In the genomic region with DNA sequence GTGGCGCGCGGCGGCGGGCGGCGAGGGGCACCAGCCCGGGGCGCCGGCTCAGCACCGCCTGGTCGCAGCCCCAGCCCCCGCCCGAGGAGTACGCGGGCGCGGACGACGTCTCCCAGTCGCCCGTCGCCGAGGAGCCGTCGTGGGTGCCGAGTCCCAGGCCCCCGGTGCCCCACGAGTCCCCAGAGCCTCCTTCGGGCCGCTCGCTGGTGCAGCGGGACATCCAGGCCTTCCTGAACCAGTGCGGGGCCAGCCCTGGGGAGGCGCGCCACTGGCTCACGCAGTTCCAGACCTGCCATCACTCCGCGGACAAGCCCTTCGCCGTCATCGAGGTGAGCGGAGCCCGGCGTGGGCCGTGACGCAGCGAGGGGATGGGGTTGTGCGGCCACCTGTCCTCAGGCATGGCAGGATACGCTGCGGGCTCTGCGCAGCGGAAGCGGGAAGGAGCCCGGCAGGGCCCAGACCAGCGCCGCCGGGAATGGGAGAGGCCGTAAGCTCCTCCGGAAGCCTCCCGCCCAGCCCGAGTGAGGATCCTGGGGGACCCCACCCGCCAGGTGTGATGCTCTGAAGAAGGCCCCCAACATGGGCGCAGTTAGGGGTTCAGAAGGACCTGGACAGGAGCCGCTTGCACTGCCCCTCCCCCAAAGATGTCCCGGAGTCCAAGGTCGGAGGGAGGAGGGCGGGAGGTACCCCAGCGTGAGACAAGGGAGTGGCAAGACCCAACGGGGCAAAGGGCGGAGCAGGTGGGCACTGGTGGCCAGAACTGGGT, we compare ENCODE assay signal across 1 cellular context.
TF ChIP-seq lines count a peak whose summit lies in the region.

No MANE protein-coding gene starts in this region.

TF ChIP-seq in HepG2, 621 proteins besides CTCF, POLR2A, EP300 and RAD21 (continued from another document and continues in another):
- TF ChIP-seq, protein P1, sequence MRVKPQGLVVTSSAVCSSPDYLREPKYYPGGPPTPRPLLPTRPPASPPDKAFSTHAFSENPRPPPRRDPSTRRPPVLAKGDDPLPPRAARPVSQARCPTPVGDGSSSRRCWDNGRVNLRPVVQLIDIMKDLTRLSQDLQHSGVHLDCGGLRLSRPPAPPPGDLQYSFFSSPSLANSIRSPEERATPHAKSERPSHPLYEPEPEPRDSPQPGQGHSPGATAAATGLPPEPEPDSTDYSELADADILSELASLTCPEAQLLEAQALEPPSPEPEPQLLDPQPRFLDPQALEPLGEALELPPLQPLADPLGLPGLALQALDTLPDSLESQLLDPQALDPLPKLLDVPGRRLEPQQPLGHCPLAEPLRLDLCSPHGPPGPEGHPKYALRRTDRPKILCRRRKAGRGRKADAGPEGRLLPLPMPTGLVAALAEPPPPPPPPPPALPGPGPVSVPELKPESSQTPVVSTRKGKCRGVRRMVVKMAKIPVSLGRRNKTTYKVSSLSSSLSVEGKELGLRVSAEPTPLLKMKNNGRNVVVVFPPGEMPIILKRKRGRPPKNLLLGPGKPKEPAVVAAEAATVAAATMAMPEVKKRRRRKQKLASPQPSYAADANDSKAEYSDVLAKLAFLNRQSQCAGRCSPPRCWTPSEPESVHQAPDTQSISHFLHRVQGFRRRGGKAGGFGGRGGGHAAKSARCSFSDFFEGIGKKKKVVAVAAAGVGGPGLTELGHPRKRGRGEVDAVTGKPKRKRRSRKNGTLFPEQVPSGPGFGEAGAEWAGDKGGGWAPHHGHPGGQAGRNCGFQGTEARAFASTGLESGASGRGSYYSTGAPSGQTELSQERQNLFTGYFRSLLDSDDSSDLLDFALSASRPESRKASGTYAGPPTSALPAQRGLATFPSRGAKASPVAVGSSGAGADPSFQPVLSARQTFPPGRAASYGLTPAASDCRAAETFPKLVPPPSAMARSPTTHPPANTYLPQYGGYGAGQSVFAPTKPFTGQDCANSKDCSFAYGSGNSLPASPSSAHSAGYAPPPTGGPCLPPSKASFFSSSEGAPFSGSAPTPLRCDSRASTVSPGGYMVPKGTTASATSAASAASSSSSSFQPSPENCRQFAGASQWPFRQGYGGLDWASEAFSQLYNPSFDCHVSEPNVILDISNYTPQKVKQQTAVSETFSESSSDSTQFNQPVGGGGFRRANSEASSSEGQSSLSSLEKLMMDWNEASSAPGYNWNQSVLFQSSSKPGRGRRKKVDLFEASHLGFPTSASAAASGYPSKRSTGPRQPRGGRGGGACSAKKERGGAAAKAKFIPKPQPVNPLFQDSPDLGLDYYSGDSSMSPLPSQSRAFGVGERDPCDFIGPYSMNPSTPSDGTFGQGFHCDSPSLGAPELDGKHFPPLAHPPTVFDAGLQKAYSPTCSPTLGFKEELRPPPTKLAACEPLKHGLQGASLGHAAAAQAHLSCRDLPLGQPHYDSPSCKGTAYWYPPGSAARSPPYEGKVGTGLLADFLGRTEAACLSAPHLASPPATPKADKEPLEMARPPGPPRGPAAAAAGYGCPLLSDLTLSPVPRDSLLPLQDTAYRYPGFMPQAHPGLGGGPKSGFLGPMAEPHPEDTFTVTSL (CRISPR knock-in tag; IDR thresholded peaks at IDR 0.05; ENCODE audit: borderline replicate concordance), result no peak
- TF ChIP-seq ZKSCAN8 (CRISPR knock-in tag; IDR thresholded peaks at IDR 0.05; ENCODE audit: borderline replicate concordance) (no peak), ZKSCAN5 (CRISPR knock-in tag; IDR thresholded peaks at IDR 0.05) (no peak), ZFP82 (CRISPR knock-in tag; IDR thresholded peaks at IDR 0.05; ENCODE audit: borderline replicate concordance) (no peak), CBFB (CRISPR knock-in tag; IDR thresholded peaks at IDR 0.05) (no peak), SMARCC2 (IDR thresholded peaks at IDR 0.05) (no peak), MAFK (conservative IDR thresholded peaks at IDR 0.05 in 1 of 2, IDR thresholded peaks at IDR 0.05 in 1 of 2; ENCODE audit: low read length in 2 of 2) (no peak), ZNF296 (CRISPR knock-in tag; conservative IDR thresholded peaks at IDR 0.05) (0 out of 2 replicates have a peak, but pooled peaks have one; percentile 10), ZNF567 (CRISPR knock-in tag; IDR thresholded peaks at IDR 0.05; ENCODE audit: borderline replicate concordance) (no peak; the same call in 1 of the 2 replicates), PRMT3 (CRISPR knock-in tag; IDR thresholded peaks at IDR 0.05; ENCODE audit: borderline replicate concordance, low read depth) (no peak), AGO1 (IDR thresholded peaks at IDR 0.05; ENCODE audit: low read depth, low read length, poor library complexity, severe bottlenecking) (peak; percentile 95), ZBTB20 (CRISPR knock-in tag; IDR thresholded peaks at IDR 0.05; ENCODE audit: borderline replicate concordance, low read depth) (no peak; the same call in 1 of the 2 replicates), FOXC1 (CRISPR knock-in tag; IDR thresholded peaks at IDR 0.05; ENCODE audit: borderline replicate concordance) (no peak), GPN1 (CRISPR knock-in tag; IDR thresholded peaks at IDR 0.05; ENCODE audit: borderline replicate concordance) (no peak), ZNF34 (CRISPR knock-in tag; IDR thresholded peaks at IDR 0.05; ENCODE audit: borderline replicate concordance) (no peak), DNMT3B (CRISPR knock-in tag; conservative IDR thresholded peaks at IDR 0.05) (no peak), MTA1 (CRISPR knock-in tag; IDR thresholded peaks at IDR 0.05; ENCODE audit: borderline replicate concordance) (peak; percentile 20; the same call in 1 of the 2 replicates), PAWR (CRISPR knock-in tag; IDR thresholded peaks at IDR 0.05; ENCODE audit: borderline replicate concordance) (no peak), ZFP36 (IDR thresholded peaks at IDR 0.05; ENCODE audit: borderline replicate concordance, low read depth, low read length, partially characterized antibody) (no peak), SIX1 (CRISPR knock-in tag; IDR thresholded peaks at IDR 0.05; ENCODE audit: borderline replicate concordance) (no peak), ZBTB7B (CRISPR knock-in tag; IDR thresholded peaks at IDR 0.05) (peak; percentile 48; the same call in 1 of the 2 replicates), TBX2 (CRISPR knock-in tag; IDR thresholded peaks at IDR 0.05; ENCODE audit: borderline replicate concordance) (no peak; the same call in 1 of the 2 replicates), TMF1 (CRISPR knock-in tag; IDR thresholded peaks at IDR 0.05; ENCODE audit: low read depth) (peak; percentile 83), FOXA3 (CRISPR knock-in tag; IDR thresholded peaks at IDR 0.05) (peak; percentile 24; the same call in 1 of the 2 replicates), FOXP1 (IDR thresholded peaks at IDR 0.05) (no peak), FOXP1 (CRISPR knock-in tag; IDR thresholded peaks at IDR 0.05) (no peak), ZFP37 (CRISPR knock-in tag; IDR thresholded peaks at IDR 0.05; ENCODE audit: borderline replicate concordance) (no peak), HNRNPLL (IDR thresholded peaks at IDR 0.05; ENCODE audit: low read depth, low read length, poor library complexity, severe bottlenecking) (peak; percentile 94), SRF (IDR thresholded peaks at IDR 0.05; ENCODE audit: low read depth, low read length) (no peak), CC2D1A (CRISPR knock-in tag; IDR thresholded peaks at IDR 0.05) (no peak), ZSCAN31 (CRISPR knock-in tag; IDR thresholded peaks at IDR 0.05; ENCODE audit: low read depth) (no peak; the same call in none of the 2 replicates), POLR2G (IDR thresholded peaks at IDR 0.05; ENCODE audit: low read depth, low read length) (peak; percentile 52), FOXK2 (IDR thresholded peaks at IDR 0.05) (no peak), NCOA1 (CRISPR knock-in tag; IDR thresholded peaks at IDR 0.05) (no peak), ZNF530 (CRISPR knock-in tag; IDR thresholded peaks at IDR 0.05; ENCODE audit: low read depth) (no peak)
- TF ChIP-seq, protein P2, sequence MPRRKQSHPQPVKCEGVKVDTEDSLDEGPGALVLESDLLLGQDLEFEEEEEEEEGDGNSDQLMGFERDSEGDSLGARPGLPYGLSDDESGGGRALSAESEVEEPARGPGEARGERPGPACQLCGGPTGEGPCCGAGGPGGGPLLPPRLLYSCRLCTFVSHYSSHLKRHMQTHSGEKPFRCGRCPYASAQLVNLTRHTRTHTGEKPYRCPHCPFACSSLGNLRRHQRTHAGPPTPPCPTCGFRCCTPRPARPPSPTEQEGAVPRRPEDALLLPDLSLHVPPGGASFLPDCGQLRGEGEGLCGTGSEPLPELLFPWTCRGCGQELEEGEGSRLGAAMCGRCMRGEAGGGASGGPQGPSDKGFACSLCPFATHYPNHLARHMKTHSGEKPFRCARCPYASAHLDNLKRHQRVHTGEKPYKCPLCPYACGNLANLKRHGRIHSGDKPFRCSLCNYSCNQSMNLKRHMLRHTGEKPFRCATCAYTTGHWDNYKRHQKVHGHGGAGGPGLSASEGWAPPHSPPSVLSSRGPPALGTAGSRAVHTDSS (CRISPR knock-in tag; conservative IDR thresholded peaks at IDR 0.05), result no peak
- TF ChIP-seq, protein P3, sequence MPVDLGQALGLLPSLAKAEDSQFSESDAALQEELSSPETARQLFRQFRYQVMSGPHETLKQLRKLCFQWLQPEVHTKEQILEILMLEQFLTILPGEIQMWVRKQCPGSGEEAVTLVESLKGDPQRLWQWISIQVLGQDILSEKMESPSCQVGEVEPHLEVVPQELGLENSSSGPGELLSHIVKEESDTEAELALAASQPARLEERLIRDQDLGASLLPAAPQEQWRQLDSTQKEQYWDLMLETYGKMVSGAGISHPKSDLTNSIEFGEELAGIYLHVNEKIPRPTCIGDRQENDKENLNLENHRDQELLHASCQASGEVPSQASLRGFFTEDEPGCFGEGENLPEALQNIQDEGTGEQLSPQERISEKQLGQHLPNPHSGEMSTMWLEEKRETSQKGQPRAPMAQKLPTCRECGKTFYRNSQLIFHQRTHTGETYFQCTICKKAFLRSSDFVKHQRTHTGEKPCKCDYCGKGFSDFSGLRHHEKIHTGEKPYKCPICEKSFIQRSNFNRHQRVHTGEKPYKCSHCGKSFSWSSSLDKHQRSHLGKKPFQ (CRISPR knock-in tag; IDR thresholded peaks at IDR 0.05; ENCODE audit: insufficient replicate concordance), result peak; percentile 85
- TF ChIP-seq, protein P4, sequence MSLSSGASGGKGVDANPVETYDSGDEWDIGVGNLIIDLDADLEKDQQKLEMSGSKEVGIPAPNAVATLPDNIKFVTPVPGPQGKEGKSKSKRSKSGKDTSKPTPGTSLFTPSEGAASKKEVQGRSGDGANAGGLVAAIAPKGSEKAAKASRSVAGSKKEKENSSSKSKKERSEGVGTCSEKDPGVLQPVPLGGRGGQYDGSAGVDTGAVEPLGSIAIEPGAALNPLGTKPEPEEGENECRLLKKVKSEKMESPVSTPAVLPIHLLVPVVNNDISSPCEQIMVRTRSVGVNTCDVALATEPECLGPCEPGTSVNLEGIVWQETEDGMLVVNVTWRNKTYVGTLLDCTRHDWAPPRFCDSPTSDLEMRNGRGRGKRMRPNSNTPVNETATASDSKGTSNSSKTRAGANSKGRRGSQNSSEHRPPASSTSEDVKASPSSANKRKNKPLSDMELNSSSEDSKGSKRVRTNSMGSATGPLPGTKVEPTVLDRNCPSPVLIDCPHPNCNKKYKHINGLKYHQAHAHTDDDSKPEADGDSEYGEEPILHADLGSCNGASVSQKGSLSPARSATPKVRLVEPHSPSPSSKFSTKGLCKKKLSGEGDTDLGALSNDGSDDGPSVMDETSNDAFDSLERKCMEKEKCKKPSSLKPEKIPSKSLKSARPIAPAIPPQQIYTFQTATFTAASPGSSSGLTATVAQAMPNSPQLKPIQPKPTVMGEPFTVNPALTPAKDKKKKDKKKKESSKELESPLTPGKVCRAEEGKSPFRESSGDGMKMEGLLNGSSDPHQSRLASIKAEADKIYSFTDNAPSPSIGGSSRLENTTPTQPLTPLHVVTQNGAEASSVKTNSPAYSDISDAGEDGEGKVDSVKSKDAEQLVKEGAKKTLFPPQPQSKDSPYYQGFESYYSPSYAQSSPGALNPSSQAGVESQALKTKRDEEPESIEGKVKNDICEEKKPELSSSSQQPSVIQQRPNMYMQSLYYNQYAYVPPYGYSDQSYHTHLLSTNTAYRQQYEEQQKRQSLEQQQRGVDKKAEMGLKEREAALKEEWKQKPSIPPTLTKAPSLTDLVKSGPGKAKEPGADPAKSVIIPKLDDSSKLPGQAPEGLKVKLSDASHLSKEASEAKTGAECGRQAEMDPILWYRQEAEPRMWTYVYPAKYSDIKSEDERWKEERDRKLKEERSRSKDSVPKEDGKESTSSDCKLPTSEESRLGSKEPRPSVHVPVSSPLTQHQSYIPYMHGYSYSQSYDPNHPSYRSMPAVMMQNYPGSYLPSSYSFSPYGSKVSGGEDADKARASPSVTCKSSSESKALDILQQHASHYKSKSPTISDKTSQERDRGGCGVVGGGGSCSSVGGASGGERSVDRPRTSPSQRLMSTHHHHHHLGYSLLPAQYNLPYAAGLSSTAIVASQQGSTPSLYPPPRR (CRISPR knock-in tag; IDR thresholded peaks at IDR 0.05; ENCODE audit: borderline replicate concordance), result no peak
- TF ChIP-seq, protein P5, sequence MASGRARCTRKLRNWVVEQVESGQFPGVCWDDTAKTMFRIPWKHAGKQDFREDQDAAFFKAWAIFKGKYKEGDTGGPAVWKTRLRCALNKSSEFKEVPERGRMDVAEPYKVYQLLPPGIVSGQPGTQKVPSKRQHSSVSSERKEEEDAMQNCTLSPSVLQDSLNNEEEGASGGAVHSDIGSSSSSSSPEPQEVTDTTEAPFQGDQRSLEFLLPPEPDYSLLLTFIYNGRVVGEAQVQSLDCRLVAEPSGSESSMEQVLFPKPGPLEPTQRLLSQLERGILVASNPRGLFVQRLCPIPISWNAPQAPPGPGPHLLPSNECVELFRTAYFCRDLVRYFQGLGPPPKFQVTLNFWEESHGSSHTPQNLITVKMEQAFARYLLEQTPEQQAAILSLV (CRISPR knock-in tag; IDR thresholded peaks at IDR 0.05; ENCODE audit: borderline replicate concordance), result peak; percentile 23; the same call in 1 of the 2 replicates
- TF ChIP-seq, protein P6, sequence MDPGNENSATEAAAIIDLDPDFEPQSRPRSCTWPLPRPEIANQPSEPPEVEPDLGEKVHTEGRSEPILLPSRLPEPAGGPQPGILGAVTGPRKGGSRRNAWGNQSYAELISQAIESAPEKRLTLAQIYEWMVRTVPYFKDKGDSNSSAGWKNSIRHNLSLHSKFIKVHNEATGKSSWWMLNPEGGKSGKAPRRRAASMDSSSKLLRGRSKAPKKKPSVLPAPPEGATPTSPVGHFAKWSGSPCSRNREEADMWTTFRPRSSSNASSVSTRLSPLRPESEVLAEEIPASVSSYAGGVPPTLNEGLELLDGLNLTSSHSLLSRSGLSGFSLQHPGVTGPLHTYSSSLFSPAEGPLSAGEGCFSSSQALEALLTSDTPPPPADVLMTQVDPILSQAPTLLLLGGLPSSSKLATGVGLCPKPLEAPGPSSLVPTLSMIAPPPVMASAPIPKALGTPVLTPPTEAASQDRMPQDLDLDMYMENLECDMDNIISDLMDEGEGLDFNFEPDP (CRISPR knock-in tag; conservative IDR thresholded peaks at IDR 0.05), result no peak
- TF ChIP-seq, protein P7, sequence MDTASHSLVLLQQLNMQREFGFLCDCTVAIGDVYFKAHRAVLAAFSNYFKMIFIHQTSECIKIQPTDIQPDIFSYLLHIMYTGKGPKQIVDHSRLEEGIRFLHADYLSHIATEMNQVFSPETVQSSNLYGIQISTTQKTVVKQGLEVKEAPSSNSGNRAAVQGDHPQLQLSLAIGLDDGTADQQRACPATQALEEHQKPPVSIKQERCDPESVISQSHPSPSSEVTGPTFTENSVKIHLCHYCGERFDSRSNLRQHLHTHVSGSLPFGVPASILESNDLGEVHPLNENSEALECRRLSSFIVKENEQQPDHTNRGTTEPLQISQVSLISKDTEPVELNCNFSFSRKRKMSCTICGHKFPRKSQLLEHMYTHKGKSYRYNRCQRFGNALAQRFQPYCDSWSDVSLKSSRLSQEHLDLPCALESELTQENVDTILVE (CRISPR knock-in tag; IDR thresholded peaks at IDR 0.05), result 0 out of 2 replicates have a peak, but pooled peaks have one; percentile 26
- TF ChIP-seq, protein P8, sequence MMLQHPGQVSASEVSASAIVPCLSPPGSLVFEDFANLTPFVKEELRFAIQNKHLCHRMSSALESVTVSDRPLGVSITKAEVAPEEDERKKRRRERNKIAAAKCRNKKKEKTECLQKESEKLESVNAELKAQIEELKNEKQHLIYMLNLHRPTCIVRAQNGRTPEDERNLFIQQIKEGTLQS (CRISPR knock-in tag; IDR thresholded peaks at IDR 0.05), result no peak
